In genomic region chr19:58499021-58499927, GRCh38 we compare ENCODE assay signal across 1 cellular context.
TF ChIP-seq lines count a peak whose summit lies in the region.

No MANE protein-coding gene starts in this region.

TF ChIP-seq in HCT116, 20 proteins besides CTCF, POLR2A, EP300 and RAD21 (continued from another document):
- TF ChIP-seq, protein P1, sequence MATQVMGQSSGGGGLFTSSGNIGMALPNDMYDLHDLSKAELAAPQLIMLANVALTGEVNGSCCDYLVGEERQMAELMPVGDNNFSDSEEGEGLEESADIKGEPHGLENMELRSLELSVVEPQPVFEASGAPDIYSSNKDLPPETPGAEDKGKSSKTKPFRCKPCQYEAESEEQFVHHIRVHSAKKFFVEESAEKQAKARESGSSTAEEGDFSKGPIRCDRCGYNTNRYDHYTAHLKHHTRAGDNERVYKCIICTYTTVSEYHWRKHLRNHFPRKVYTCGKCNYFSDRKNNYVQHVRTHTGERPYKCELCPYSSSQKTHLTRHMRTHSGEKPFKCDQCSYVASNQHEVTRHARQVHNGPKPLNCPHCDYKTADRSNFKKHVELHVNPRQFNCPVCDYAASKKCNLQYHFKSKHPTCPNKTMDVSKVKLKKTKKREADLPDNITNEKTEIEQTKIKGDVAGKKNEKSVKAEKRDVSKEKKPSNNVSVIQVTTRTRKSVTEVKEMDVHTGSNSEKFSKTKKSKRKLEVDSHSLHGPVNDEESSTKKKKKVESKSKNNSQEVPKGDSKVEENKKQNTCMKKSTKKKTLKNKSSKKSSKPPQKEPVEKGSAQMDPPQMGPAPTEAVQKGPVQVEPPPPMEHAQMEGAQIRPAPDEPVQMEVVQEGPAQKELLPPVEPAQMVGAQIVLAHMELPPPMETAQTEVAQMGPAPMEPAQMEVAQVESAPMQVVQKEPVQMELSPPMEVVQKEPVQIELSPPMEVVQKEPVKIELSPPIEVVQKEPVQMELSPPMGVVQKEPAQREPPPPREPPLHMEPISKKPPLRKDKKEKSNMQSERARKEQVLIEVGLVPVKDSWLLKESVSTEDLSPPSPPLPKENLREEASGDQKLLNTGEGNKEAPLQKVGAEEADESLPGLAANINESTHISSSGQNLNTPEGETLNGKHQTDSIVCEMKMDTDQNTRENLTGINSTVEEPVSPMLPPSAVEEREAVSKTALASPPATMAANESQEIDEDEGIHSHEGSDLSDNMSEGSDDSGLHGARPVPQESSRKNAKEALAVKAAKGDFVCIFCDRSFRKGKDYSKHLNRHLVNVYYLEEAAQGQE (IDR thresholded peaks at IDR 0.05; ENCODE audit: low read depth): no peak
- TF ChIP-seq SIN3A (IDR thresholded peaks at IDR 0.05; ENCODE audit: low read depth) (no peak), EZH2 (IDR thresholded peaks at IDR 0.05) (no peak), SP1 (IDR thresholded peaks at IDR 0.05; ENCODE audit: low read depth) (peak; percentile 85), CBX3 (IDR thresholded peaks at IDR 0.05; ENCODE audit: low read depth) (peak; percentile 84; the same call in 1 of the 2 replicates), EGR1 (IDR thresholded peaks at IDR 0.05; ENCODE audit: low read depth) (no peak), MAX (IDR thresholded peaks at IDR 0.05) (peak; percentile 90), JUND (IDR thresholded peaks at IDR 0.05) (no peak), ATF3 (IDR thresholded peaks at IDR 0.05) (no peak), SRF (IDR thresholded peaks at IDR 0.05; ENCODE audit: low read depth) (peak; percentile 77; the same call in 1 of the 2 replicates)
- TF ChIP-seq, protein P2, sequence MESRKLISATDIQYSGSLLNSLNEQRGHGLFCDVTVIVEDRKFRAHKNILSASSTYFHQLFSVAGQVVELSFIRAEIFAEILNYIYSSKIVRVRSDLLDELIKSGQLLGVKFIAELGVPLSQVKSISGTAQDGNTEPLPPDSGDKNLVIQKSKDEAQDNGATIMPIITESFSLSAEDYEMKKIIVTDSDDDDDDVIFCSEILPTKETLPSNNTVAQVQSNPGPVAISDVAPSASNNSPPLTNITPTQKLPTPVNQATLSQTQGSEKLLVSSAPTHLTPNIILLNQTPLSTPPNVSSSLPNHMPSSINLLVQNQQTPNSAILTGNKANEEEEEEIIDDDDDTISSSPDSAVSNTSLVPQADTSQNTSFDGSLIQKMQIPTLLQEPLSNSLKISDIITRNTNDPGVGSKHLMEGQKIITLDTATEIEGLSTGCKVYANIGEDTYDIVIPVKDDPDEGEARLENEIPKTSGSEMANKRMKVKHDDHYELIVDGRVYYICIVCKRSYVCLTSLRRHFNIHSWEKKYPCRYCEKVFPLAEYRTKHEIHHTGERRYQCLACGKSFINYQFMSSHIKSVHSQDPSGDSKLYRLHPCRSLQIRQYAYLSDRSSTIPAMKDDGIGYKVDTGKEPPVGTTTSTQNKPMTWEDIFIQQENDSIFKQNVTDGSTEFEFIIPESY (IDR thresholded peaks at IDR 0.05; ENCODE audit: extremely low read depth, insufficient replicate concordance, low read length): peak; percentile 74
